ENCODE assay signal across 11 cellular contexts in genomic region chr1:226656201-226656600, GRCh38.
A peak's percentile ranks its signal among the peaks of the same experiment; 100 is the strongest.
DNase-seq lines count a peak whose midpoint lies in the region; ATAC-seq lines count a peak whose summit lies in the region.
"Had no signal": no experiment of that assay in that cellular context is flagged by ENCODE, and none has a peak within 500 bp of the region (broad histone marks: within the 10 kb centered on the region; RNA-seq: fewer than 3 reads in every experiment).

No MANE protein-coding gene starts in this region.

- H3K27me3 ChIP-seq in Karpas-422 (ENCODE audit: low read length): no peaks in the 10 kb centered on the region
- H3K27me3 ChIP-seq in mucosa of rectum (ENCODE audit: control insufficient read depth in 2 of 2, insufficient read depth in 2 of 2, low read length in 2 of 2): no peaks in the 10 kb centered on the region

- no peaks in the 10 kb centered on the region for H3K9me3 Mint-ChIP-seq in activated naive CD8-positive, alpha-beta T cell treated with anti-CD3 and anti-CD28 coated beads, Interleukin-2, amount 10 ng/mL, durations not matched to agents 7 days and 5 days

- peaks cover 7% of the 10 kb centered on the region for H3K36me3 Mint-ChIP-seq in activated naive CD8-positive, alpha-beta T cell treated with anti-CD3 and anti-CD28 coated beads, Interleukin-2, amount 10 ng/mL, durations not matched to agents 7 days and 5 days

- no peaks in the 10 kb centered on the region for H3K9me3 ChIP-seq in Karpas-422 (ENCODE audit: low read length)
- no peaks in the 10 kb centered on the region for H3K9me3 ChIP-seq in mucosa of rectum (ENCODE audit: control insufficient read depth in 2 of 2, low read length in 2 of 2)

- no peak overlapping the region for H2AFZ ChIP-seq in Karpas-422 (ENCODE audit: low read length)

- peaks cover 71% of the 10 kb centered on the region for H3K79me2 ChIP-seq in Karpas-422 (ENCODE audit: low read length)

- H3K9me2 ChIP-seq in Karpas-422 (replicated peaks; ENCODE audit: insufficient read depth, low read length): no peaks in the 10 kb centered on the region

- H3K27me3 Mint-ChIP-seq in activated naive CD8-positive, alpha-beta T cell treated with anti-CD3 and anti-CD28 coated beads, Interleukin-2, amount 10 ng/mL, durations not matched to agents 7 days and 5 days: no peaks in the 10 kb centered on the region

- H3K4me2 ChIP-seq in Karpas-422 (ENCODE audit: low read depth, low read length, poor library complexity, severe bottlenecking): no peak overlapping the region

- POLR2A ChIA-PET in activated naive CD8-positive, alpha-beta T cell treated with anti-CD3 and anti-CD28 coated beads, Interleukin-2, amount 10 ng/mL, durations not matched to agents 7 days and 5 days (lab: Charles Lee): interaction anchor here (0.6 to 2.8 kb wide), 2 partner anchors 12 to 46 kb away, joined by 4 to 8 read pairs; no protein-coding TSS in a partner anchor

- H3K4me1 ChIP-seq in Karpas-422 (ENCODE audit: low read length) (no peaks in the 10 kb centered on the region), mucosa of rectum (ENCODE audit: control insufficient read depth in 2 of 2, insufficient read depth in 2 of 2, low read length in 2 of 2) (peaks cover 32 to 48% of the 10 kb centered on the region in 2 donors)

- peaks cover 73% of the 10 kb centered on the region for H3K4me1 Mint-ChIP-seq in activated naive CD8-positive, alpha-beta T cell treated with anti-CD3 and anti-CD28 coated beads, Interleukin-2, amount 10 ng/mL, durations not matched to agents 7 days and 5 days

- H3K4me3 Mint-ChIP-seq in activated naive CD8-positive, alpha-beta T cell treated with anti-CD3 and anti-CD28 coated beads, Interleukin-2, amount 10 ng/mL, durations not matched to agents 7 days and 5 days: peak overlapping the region; percentile 85

- H3K4me3 ChIP-seq in Karpas-422 (ENCODE audit: low read length) (peak overlapping the region; percentile 63), mucosa of rectum (ENCODE audit: low read length in 2 of 2) (no peak overlapping the region)

- H3K27ac Mint-ChIP-seq in activated naive CD8-positive, alpha-beta T cell treated with anti-CD3 and anti-CD28 coated beads, Interleukin-2, amount 10 ng/mL, durations not matched to agents 7 days and 5 days: peak overlapping the region; percentile 95

- H3K36me3 ChIP-seq in Karpas-422 (ENCODE audit: insufficient read depth, low read length) (peaks cover 2% of the 10 kb centered on the region; the same call in 1 of the 2 replicates), mucosa of rectum (ENCODE audit: control insufficient read depth in 2 of 2, insufficient read depth in 2 of 2, low read length in 2 of 2) (no peaks in the 10 kb centered on the region)

- H3K27ac ChIP-seq in Karpas-422 (ENCODE audit: low read length): no peak overlapping the region
- H3K27ac ChIP-seq in mucosa of rectum (ENCODE audit: low read depth in 2 of 2, low read length in 2 of 2): peak overlapping the region; percentile 46 to 74

- peaks cover 4% of the 10 kb centered on the region; the same call in 1 of the 2 replicates for H4K20me1 ChIP-seq in Karpas-422 (ENCODE audit: insufficient read depth, low read depth, low read length)

- H3K9ac ChIP-seq in Karpas-422 (ENCODE audit: low read length) (no peak overlapping the region), mucosa of rectum (ENCODE audit: low read depth in 1 of 2, low read length in 2 of 2) (peak overlapping the region in 1 of 2 donors; percentile 28)

- DNase-seq in COLO668 (lab: John Stamatoyannopoulos, UW; ENCODE audit: unreplicated experiment) (peak; percentile 72), Karpas-422 (peak; percentile 70), EL (no peak), cortex of kidney (lab: John Stamatoyannopoulos, UW) (no peak)
- peak; percentile 28 for DNase-seq in activated naive CD8-positive, alpha-beta T cell treated with anti-CD3 and anti-CD28 coated beads, Interleukin-2, amount 10 ng/mL, durations not matched to agents 7 days and 5 days
- DNase-seq in activated CD4-positive, CD25-positive, alpha-beta regulatory T cell (lab: John Stamatoyannopoulos, UW): no peak
- DNase-seq: activated gamma-delta T cell treated with Interleukin-2 at 50 U/mL for 16 hours; SIG-M5; stimulated activated CD4-positive, alpha-beta T cell treated with anti-CD3 and anti-CD28 coated beads, Interleukin-12 subunit alpha, Interleukin-12 subunit beta, amount 100 ng/mL, for 4 hours had no signal

- ATAC-seq in activated naive CD8-positive, alpha-beta T cell treated with anti-CD3 and anti-CD28 coated beads, Interleukin-2, amount 10 ng/mL, durations not matched to agents 7 days and 5 days (ENCODE audit: low read depth): no peak
- no peak for ATAC-seq in HG03175 (IDR thresholded peaks at IDR 0.05; ENCODE audit: unreplicated experiment)

Comparison
In these comparisons a context has a peak if more than half of its experiments do, and no peak if none do; other contexts are left out.
1. DNase-seq: peak in COLO668 (single experiment), Karpas-422 (single experiment) and activated naive CD8-positive, alpha-beta T cell treated with anti-CD3 and anti-CD28 coated beads, Interleukin-2, amount 10 ng/mL, durations not matched to agents 7 days and 5 days (single experiment); none in EL (single experiment), activated CD4-positive, CD25-positive, alpha-beta regulatory T cell (0 of 4) and cortex of kidney (single experiment).